8 cellular contexts compared by ENCODE assay signal in genomic region chr16:4052801-4053662, GRCh38.
DNase-seq lines count a peak whose midpoint lies in the region; ATAC-seq lines count a peak whose summit lies in the region.

No MANE protein-coding gene starts in this region.

- no peaks in the 10 kb centered on the region for H3K36me3 ChIP-seq in effector memory CD4-positive, alpha-beta T cell (ENCODE audit: control insufficient read depth, insufficient read depth, low read length)

- no peaks in the 10 kb centered on the region for H3K9me3 ChIP-seq in effector memory CD4-positive, alpha-beta T cell (ENCODE audit: control insufficient read depth, low read length)

- H3K27me3 ChIP-seq in effector memory CD4-positive, alpha-beta T cell (replicated peaks; ENCODE audit: control insufficient read depth, insufficient read depth, low read length, poor library complexity, severe bottlenecking) = no peaks in the 10 kb centered on the region

- H3K4me1 ChIP-seq in effector memory CD4-positive, alpha-beta T cell (ENCODE audit: control insufficient read depth, insufficient read depth, low read length, poor library complexity, severe bottlenecking) = no peaks in the 10 kb centered on the region

- no peaks in the 10 kb centered on the region for H3K9me3 Mint-ChIP-seq in T-helper 2 cell treated with Interferon-gamma antibody and Interleukin-4, amounts not matched to agents 5 μg/mL and 100 μg/mL, for 36 hours

- no peaks in the 10 kb centered on the region for H3K4me1 Mint-ChIP-seq in T-helper 2 cell treated with Interferon-gamma antibody and Interleukin-4, amounts not matched to agents 5 μg/mL and 100 μg/mL, for 36 hours (ENCODE audit: low read depth)

- H3K4me3 Mint-ChIP-seq in T-helper 2 cell treated with Interferon-gamma antibody and Interleukin-4, amounts not matched to agents 5 μg/mL and 100 μg/mL, for 36 hours = no peak overlapping the region

- ATAC-seq in HG02840 (IDR thresholded peaks at IDR 0.05; ENCODE audit: low FRiP score, unreplicated experiment) = no peak

- DNase-seq in Ammon's horn (ENCODE audit: low spot score) (peak; percentile 87), NCI-H187 (lab: John Stamatoyannopoulos, UW) (peak; percentile 82 to 94), amygdala (lab: John Stamatoyannopoulos, UW) (peak in 47 of 56 donors; percentile 6 to 82 (median 52)), hippocampal formation (lab: John Stamatoyannopoulos, UW) (peak; percentile 40 to 67), substantia nigra (lab: John Stamatoyannopoulos, UW) (peak in 43 of 49 donors; percentile 7 to 84 (median 57))
- DNase-seq in effector memory CD4-positive, alpha-beta T cell = no peak
- no peak for DNase-seq in T-helper 2 cell treated with Interferon-gamma antibody and Interleukin-4, amounts not matched to agents 5 μg/mL and 100 μg/mL, for 36 hours (ENCODE audit: low spot score)

- H3K36me3 Mint-ChIP-seq in T-helper 2 cell treated with Interferon-gamma antibody and Interleukin-4, amounts not matched to agents 5 μg/mL and 100 μg/mL, for 36 hours (ENCODE audit: low read depth) = no peaks in the 10 kb centered on the region

- no peak overlapping the region for H3K27ac ChIP-seq in substantia nigra (ENCODE audit: low read depth, low read length, poor library complexity, severe bottlenecking)
- no peak overlapping the region for H3K27ac ChIP-seq in effector memory CD4-positive, alpha-beta T cell (ENCODE audit: insufficient read depth, low read length, poor library complexity, severe bottlenecking)

- no peak overlapping the region for H3K27ac Mint-ChIP-seq in T-helper 2 cell treated with Interferon-gamma antibody and Interleukin-4, amounts not matched to agents 5 μg/mL and 100 μg/mL, for 36 hours

- H3K27me3 Mint-ChIP-seq in T-helper 2 cell treated with Interferon-gamma antibody and Interleukin-4, amounts not matched to agents 5 μg/mL and 100 μg/mL, for 36 hours (ENCODE audit: low read depth) = no peaks in the 10 kb centered on the region

- H3K4me3 ChIP-seq in effector memory CD4-positive, alpha-beta T cell (ENCODE audit: insufficient read depth, low read depth, low read length, poor library complexity, severe bottlenecking) = no peak overlapping the region

Comparison
In these comparisons a context has a peak if more than half of its experiments do, and no peak if none do; other contexts are left out.
1. DNase-seq: peak in Ammon's horn (single experiment), NCI-H187 (2 of 2), amygdala (47 of 56), hippocampal formation (2 of 2) and substantia nigra (43 of 49); none in effector memory CD4-positive, alpha-beta T cell (0 of 3) and T-helper 2 cell treated with Interferon-gamma antibody and Interleukin-4, amounts not matched to agents 5 μg/mL and 100 μg/mL, for 36 hours (single experiment).